11 cellular contexts compared by ENCODE assay signal in the genomic region with DNA sequence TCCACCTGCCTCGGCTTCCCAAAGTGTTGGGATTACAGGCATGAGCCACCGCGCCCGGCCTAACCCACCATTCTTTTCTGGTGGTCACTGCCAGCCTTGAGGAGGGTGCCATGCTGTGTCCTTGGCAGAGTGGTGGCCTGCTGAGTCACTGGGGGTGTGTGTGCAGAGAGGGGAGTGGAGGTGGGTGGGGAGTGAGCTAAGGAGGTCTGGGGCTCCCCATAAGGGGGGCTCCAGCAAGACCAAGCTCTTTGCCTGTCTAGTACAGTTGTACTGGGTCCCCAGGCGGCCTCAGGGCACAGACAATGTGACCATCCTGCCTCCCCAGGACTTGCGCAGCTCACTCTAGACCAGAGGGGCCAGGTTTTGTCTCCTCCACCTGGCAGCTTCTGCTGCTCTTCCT. TPM values are rescaled to one million over a fixed set of nuclear protein-coding genes. Genes with fewer than 3 reads are reported as not detected.
"Had no signal": no experiment of that assay in that cellular context is flagged by ENCODE, and none has a peak within 500 bp of the region (broad histone marks: within the 10 kb centered on the region; RNA-seq: fewer than 3 reads in every experiment).

No MANE protein-coding gene starts in this region.

- H3K36me3 ChIP-seq: adrenal gland, neutrophil had no signal

- H3K9me3 ChIP-seq: adrenal gland, neutrophil had no signal

- H3K4me1 ChIP-seq: adrenal gland had no signal

- H3K27me3 ChIP-seq: adrenal gland had no signal

- H3K27ac ChIP-seq: adrenal gland, neutrophil had no signal

- ATAC-seq: naive thymus-derived CD8-positive, alpha-beta T cell; SK-N-SH treated with all-trans-retinoic acid at 6 μM for 48 hours had no signal

- DNase-seq: activated CD4-positive, alpha-beta memory T cell treated with anti-CD3 and anti-CD28 coated beads, Interleukin-2, amount 10 ng/mL, durations not matched to agents 7 days and 5 days; activated CD4-positive, alpha-beta T cell treated with anti-CD3 and anti-CD28 coated beads for 4 hours; activated T-cell treated with anti-CD3 and anti-CD28 coated beads, Interleukin-2, amount 50 U/mL, for 24 hours; adrenal gland; foreskin melanocyte; head of caudate nucleus; naive thymus-derived CD8-positive, alpha-beta T cell; retina had no signal

- H3K4me3 ChIP-seq: adrenal gland had no signal

RNA-seq across cellular contexts. Expression of gene LAMA3, which starts 36.1 kb away (rescaled TPM):
- total RNA-seq: naive thymus-derived CD8-positive, alpha-beta T cell; T-helper 1 cell treated with Interleukin-12 subunit alpha and Interleukin-12 subunit beta and Interleukin-4 antibody, amounts not matched to agents 30 ng/mL and 1 ng/mL, for 36 hours had no signal
